Comparison of ENCODE assay signal across 1 cellular context in genomic region chr2:167140767-167141166, GRCh38.
TF ChIP-seq lines count a peak whose summit lies in the region.

No MANE protein-coding gene starts in this region.

TF ChIP-seq in SK-N-SH, 30 proteins besides CTCF, POLR2A, EP300 and RAD21 (continued from another document):
- TF ChIP-seq USF2 (IDR thresholded peaks at IDR 0.05; ENCODE audit: borderline replicate concordance, low read depth, low read length) (no peak), FOSL2 (IDR thresholded peaks at IDR 0.05; ENCODE audit: borderline replicate concordance, low read depth) (peak; percentile 97), IRF3 (IDR thresholded peaks at IDR 0.05; ENCODE audit: low read depth, low read length) (no peak), MEF2A (IDR thresholded peaks at IDR 0.05; ENCODE audit: borderline replicate concordance, low read depth) (peak; percentile 93), NRF1 (IDR thresholded peaks at IDR 0.05; ENCODE audit: low read depth, low read length) (no peak), YY1 (IDR thresholded peaks at IDR 0.05; ENCODE audit: low read depth) (peak; percentile 64; the same call in 1 of the 2 replicates), NFIC (IDR thresholded peaks at IDR 0.05; ENCODE audit: borderline replicate concordance) (peak; percentile 95), MXI1 (IDR thresholded peaks at IDR 0.05; ENCODE audit: low read depth, low read length) (no peak), GABPA (IDR thresholded peaks at IDR 0.05; ENCODE audit: low read depth) (no peak), EZH2phosphoT487 (IDR thresholded peaks at IDR 0.05; ENCODE audit: borderline replicate concordance, low read depth) (no peak), RXRA (IDR thresholded peaks at IDR 0.05; ENCODE audit: borderline replicate concordance, low read depth) (peak; percentile 95), SMC3 (IDR thresholded peaks at IDR 0.05; ENCODE audit: low read depth, low read length) (no peak), TAF1 (IDR thresholded peaks at IDR 0.05; ENCODE audit: borderline replicate concordance, low read depth, low read length) (0 out of 2 replicates have a peak, but pooled peaks have one; percentile 15), TEAD4 (IDR thresholded peaks at IDR 0.05; ENCODE audit: borderline replicate concordance, insufficient read depth) (peak; percentile 97), PBX3 (IDR thresholded peaks at IDR 0.05) (peak; percentile 90), GATA2 (CRISPR knock-in tag; IDR thresholded peaks at IDR 0.05) (no peak), ELF1 (IDR thresholded peaks at IDR 0.05) (no peak), USF1 (IDR thresholded peaks at IDR 0.05; ENCODE audit: borderline replicate concordance, low read depth) (peak; percentile 78), FOXJ3 (CRISPR knock-in tag; IDR thresholded peaks at IDR 0.05) (no peak), SIN3A (IDR thresholded peaks at IDR 0.05; ENCODE audit: borderline replicate concordance, low read depth, low read length) (peak; percentile 77; the same call in 1 of the 2 replicates), FOXM1 (IDR thresholded peaks at IDR 0.05; ENCODE audit: low read depth) (peak; percentile 86), JUND (IDR thresholded peaks at IDR 0.05) (peak; percentile 92), ZBTB33 (IDR thresholded peaks at IDR 0.05; ENCODE audit: borderline replicate concordance, low read depth) (peak; percentile 71), CHD2 (IDR thresholded peaks at IDR 0.05; ENCODE audit: low read length, partially characterized antibody) (no peak)
